In genomic region chrX:18348047-18348446, GRCh38 we compare ENCODE assay signal across 21 cellular contexts. TPM values are rescaled to one million over a fixed set of nuclear protein-coding genes. Genes with fewer than 3 reads are reported as not detected.
DNase-seq lines count a peak whose midpoint lies in the region; FAIRE-seq and TF ChIP-seq lines count a peak whose summit lies in the region.
"Had no signal": no experiment of that assay in that cellular context is flagged by ENCODE, and none has a peak within 500 bp of the region (broad histone marks: within the 10 kb centered on the region; RNA-seq: fewer than 3 reads in every experiment).

No MANE protein-coding gene starts in this region.

- CTCF ChIA-PET in MCF 10A (lab: Yijun Ruan, JAX): interaction anchor here (1.0 kb wide), 2 partner anchors 30 to 486 kb away, joined by 3 to 6 read pairs; no protein-coding TSS in a partner anchor

- 55 to 69% methylated on average over 1 to 2 of the region's 2 CpGs for WGBS in esophagus squamous epithelium, 2 donors

- H3K27me3 Mint-ChIP-seq in MCF 10A (ENCODE audit: insufficient read depth, unreplicated experiment): no peaks in the 10 kb centered on the region
- H3K27me3 Mint-ChIP-seq: progenitor cell of endocrine pancreas had no signal

- no peak overlapping the region for H3K4me3 ChIP-seq in esophagus squamous epithelium
- H3K4me3 ChIP-seq: body of pancreas, colonic mucosa, skin epidermis had no signal

- intact Hi-C loops in esophagus squamous epithelium (cut with DNase I): no loop called here
- intact Hi-C loops in MCF 10A (cut with micrococcal nuclease): no loop called here

- H3K9me3 Mint-ChIP-seq in MCF 10A (ENCODE audit: unreplicated experiment): no peaks in the 10 kb centered on the region
- H3K9me3 Mint-ChIP-seq: activated CD4-positive, alpha-beta memory T cell treated with anti-CD3 and anti-CD28 coated beads, Interleukin-2, amount 10 ng/mL, durations not matched to agents 7 days and 5 days; activated T-cell treated with anti-CD3 and anti-CD28 coated beads, Interleukin-2, amount 50 U/mL, for 24 hours; WTC11 had no signal

- POLR2A ChIA-PET in MCF 10A (lab: Yijun Ruan, JAX): no interaction called here

- H3K27ac ChIP-seq in esophagus squamous epithelium: no peak overlapping the region
- H3K27ac ChIP-seq: body of pancreas, colonic mucosa, skin epidermis had no signal

- H3K36me3 ChIP-seq in esophagus squamous epithelium: no peaks in the 10 kb centered on the region
- H3K36me3 ChIP-seq: BE2C, colonic mucosa had no signal

- no peaks in the 10 kb centered on the region for H3K4me1 ChIP-seq in esophagus squamous epithelium
- H3K4me1 ChIP-seq: BE2C, body of pancreas, colonic mucosa had no signal

- BruUV-seq in MCF 10A (replicated peaks; lab: Mats Ljungman, UMichigan): no TSS peak

- H3K9me3 ChIP-seq in esophagus squamous epithelium: no peaks in the 10 kb centered on the region
- H3K9me3 ChIP-seq: BE2C, body of pancreas, colonic mucosa had no signal

- H3K4me1 Mint-ChIP-seq in MCF 10A (ENCODE audit: insufficient read depth, unreplicated experiment): peaks cover 5% of the 10 kb centered on the region

- FAIRE-seq in islet of Langerhans (lab: Jason Lieb, UNC): peak; percentile 61

- H3K4me3 Mint-ChIP-seq in MCF 10A (ENCODE audit: unreplicated experiment): no peak overlapping the region
- H3K4me3 Mint-ChIP-seq: activated CD4-positive, alpha-beta memory T cell treated with anti-CD3 and anti-CD28 coated beads, Interleukin-2, amount 10 ng/mL, durations not matched to agents 7 days and 5 days; activated T-cell treated with anti-CD3 and anti-CD28 coated beads, Interleukin-2, amount 50 U/mL, for 24 hours; IgD-negative memory B cell; WTC11 had no signal

- H3K27me3 ChIP-seq in esophagus squamous epithelium: no peaks in the 10 kb centered on the region
- H3K27me3 ChIP-seq: BE2C, body of pancreas, colonic mucosa had no signal

- DNase-seq in ELR (ENCODE audit: low read depth): peak; percentile 4
- peak; percentile 16 for DNase-seq in LHCN-M2 (ENCODE audit: low read depth)
- DNase-seq in NCI-H2227 treated with DMSO at 0.1 percent for 48 hours (lab: John Stamatoyannopoulos, UW): peak; percentile 19
- no peak for DNase-seq in esophagus squamous epithelium (lab: John Stamatoyannopoulos, UW)
- DNase-seq in DMS 273 treated with DMSO at 0.1 percent for 48 hours (lab: John Stamatoyannopoulos, UW): no peak
- DNase-seq in MCF 10A (ENCODE audit: unreplicated experiment): no peak
- DNase-seq: activated CD4-positive, alpha-beta memory T cell treated with anti-CD3 and anti-CD28 coated beads, Interleukin-2, amount 10 ng/mL, durations not matched to agents 7 days and 5 days; activated naive CD4-positive, alpha-beta T cell treated with anti-CD3 and anti-CD28 coated beads, Interleukin-2, amount 50 U/mL, for 16 hours; activated T-cell treated with anti-CD3 and anti-CD28 coated beads, Interleukin-2, amount 50 U/mL, for 24 hours; BE2C; body of pancreas; Calu3; colonic mucosa; foreskin melanocyte; NCI-H524 treated with DMSO at 0.1 percent for 48 hours; stimulated activated CD4-positive, alpha-beta T cell treated with anti-CD3 and anti-CD28 coated beads, Interleukin-4, amount 100 ng/mL, for 4 hours had no signal

- H3K27ac Mint-ChIP-seq in MCF 10A (ENCODE audit: low read depth, unreplicated experiment): no peak overlapping the region
- H3K27ac Mint-ChIP-seq: activated CD4-positive, alpha-beta memory T cell treated with anti-CD3 and anti-CD28 coated beads, Interleukin-2, amount 10 ng/mL, durations not matched to agents 7 days and 5 days; activated T-cell treated with anti-CD3 and anti-CD28 coated beads, Interleukin-2, amount 50 U/mL, for 24 hours; IgD-negative memory B cell; progenitor cell of endocrine pancreas; WTC11 had no signal

- H3K36me3 Mint-ChIP-seq in MCF 10A (ENCODE audit: insufficient read depth, unreplicated experiment): no peaks in the 10 kb centered on the region
- H3K36me3 Mint-ChIP-seq: IgD-negative memory B cell, WTC11 had no signal

- TF ChIP-seq CTCF in esophagus squamous epithelium (IDR thresholded peaks at IDR 0.05) (no peak), MCF 10A (IDR thresholded peaks at IDR 0.05; ENCODE audit: unreplicated experiment) (no peak)

- no peak for TF ChIP-seq POLR2A in esophagus squamous epithelium (IDR thresholded peaks at IDR 0.05)

RNA-seq across cellular contexts. Expression of gene SCML2, which starts 6.4 kb away (rescaled TPM):
- total RNA-seq in LHCN-M2 (2014; rRNA removed): 4.2 and 5.6 TPM in 2 replicates
- polyA plus RNA-seq in LHCN-M2 (2012): 1.4 TPM
- 1 to 10 TPM; 1.4 to 2.4 (median 1.8) TPM for total RNA-seq in esophagus squamous epithelium
- total RNA-seq in MCF 10A (2022): 3.2 and 3.5 TPM in 2 replicates

Comparison
In these comparisons a context has a peak if more than half of its experiments do, and no peak if none do; other contexts are left out.
1. DNase-seq: peak in ELR (single experiment), LHCN-M2 (single experiment) and NCI-H2227 treated with DMSO at 0.1 percent for 48 hours (single experiment); none in esophagus squamous epithelium (single experiment), DMS 273 treated with DMSO at 0.1 percent for 48 hours (single experiment) and MCF 10A (single experiment).